13 cellular contexts compared by ENCODE assay signal in genomic region chr19:18013621-18014111, GRCh38. TPM values are rescaled to one million over a fixed set of nuclear protein-coding genes. Genes with fewer than 3 reads are reported as not detected.
DNase-seq lines count a peak whose midpoint lies in the region; ATAC-seq lines count a peak whose summit lies in the region.
"Had no signal": no experiment of that assay in that cellular context is flagged by ENCODE, and none has a peak within 500 bp of the region (broad histone marks: within the 10 kb centered on the region; RNA-seq: fewer than 3 reads in every experiment).

No MANE protein-coding gene starts in this region.

- no peaks in the 10 kb centered on the region for H3K9me3 ChIP-seq in subcutaneous abdominal adipose tissue (ENCODE audit: control insufficient read depth in 5 of 5, low read length in 5 of 5)

- ATAC-seq in activated naive CD4-positive, alpha-beta T cell treated with anti-CD3 and anti-CD28 coated beads, Interleukin-2, amount 50 U/mL, for 72 hours: peak in 1 of 2 donors; percentile 19

- no peaks in the 10 kb centered on the region for H3K27me3 ChIP-seq in subcutaneous abdominal adipose tissue (ENCODE audit: control insufficient read depth in 5 of 5, insufficient read depth in 4 of 5, low read length in 5 of 5)

- H3K27me3 Mint-ChIP-seq in T-helper 1 cell treated with Interleukin-12 subunit alpha and Interleukin-12 subunit beta and Interleukin-4 antibody, amounts not matched to agents 30 μg/mL and 1 μg/mL, for 36 hours (ENCODE audit: low read depth): no peaks in the 10 kb centered on the region
- H3K27me3 Mint-ChIP-seq: stimulated activated naive CD8-positive, alpha-beta T cell treated with anti-CD3 and anti-CD28 coated beads, Interleukin-15, Interleukin-2, amounts not matched to agents 100 ng/mL and 50 ng/mL, for 24 hours had no signal

- peaks cover 49% of the 10 kb centered on the region for H3K36me3 Mint-ChIP-seq in T-helper 1 cell treated with Interleukin-12 subunit alpha and Interleukin-12 subunit beta and Interleukin-4 antibody, amounts not matched to agents 30 μg/mL and 1 μg/mL, for 36 hours (ENCODE audit: low read depth)
- peaks cover 17 to 32% of the 10 kb centered on the region in 2 donors for H3K36me3 Mint-ChIP-seq in activated naive CD4-positive, alpha-beta T cell treated with anti-CD3 and anti-CD28 coated beads, Interleukin-2, amount 50 U/mL, for 72 hours

- H3K36me3 ChIP-seq in subcutaneous abdominal adipose tissue (ENCODE audit: control insufficient read depth in 5 of 5, insufficient read depth in 5 of 5, low read length in 5 of 5): peaks cover 0 to 55% (median 53%) of the 10 kb centered on the region in 5 donors

- H3K4me1 Mint-ChIP-seq in T-helper 1 cell treated with Interleukin-12 subunit alpha and Interleukin-12 subunit beta and Interleukin-4 antibody, amounts not matched to agents 30 μg/mL and 1 μg/mL, for 36 hours (ENCODE audit: low read depth): peaks cover 60% of the 10 kb centered on the region

- peak overlapping the region; percentile 76 for H3K4me3 Mint-ChIP-seq in T-helper 1 cell treated with Interleukin-12 subunit alpha and Interleukin-12 subunit beta and Interleukin-4 antibody, amounts not matched to agents 30 μg/mL and 1 μg/mL, for 36 hours

- H3K4me1 ChIP-seq in subcutaneous abdominal adipose tissue (ENCODE audit: control insufficient read depth in 5 of 5, insufficient read depth in 5 of 5, low read length in 5 of 5): peaks cover 4 to 59% (median 45%) of the 10 kb centered on the region in 5 donors

- H3K9ac ChIP-seq in subcutaneous abdominal adipose tissue (ENCODE audit: low read length in 5 of 5): peak overlapping the region in 1 of 5 donors; percentile 23

- peak overlapping the region; percentile 96 for H3K27ac Mint-ChIP-seq in T-helper 1 cell treated with Interleukin-12 subunit alpha and Interleukin-12 subunit beta and Interleukin-4 antibody, amounts not matched to agents 30 μg/mL and 1 μg/mL, for 36 hours
- H3K27ac Mint-ChIP-seq in activated naive CD4-positive, alpha-beta T cell treated with anti-CD3 and anti-CD28 coated beads, Interleukin-2, amount 50 U/mL, for 72 hours: peak overlapping the region; percentile 6 to 51

- no peak overlapping the region for H3K4me3 ChIP-seq in subcutaneous abdominal adipose tissue (ENCODE audit: low read depth in 1 of 5, low read length in 5 of 5)
- H3K4me3 ChIP-seq: SK-N-MC, smooth muscle cell had no signal

- H3K9me3 Mint-ChIP-seq in T-helper 1 cell treated with Interleukin-12 subunit alpha and Interleukin-12 subunit beta and Interleukin-4 antibody, amounts not matched to agents 30 μg/mL and 1 μg/mL, for 36 hours: no peaks in the 10 kb centered on the region
- H3K9me3 Mint-ChIP-seq in activated naive CD4-positive, alpha-beta T cell treated with anti-CD3 and anti-CD28 coated beads, Interleukin-2, amount 50 U/mL, for 72 hours: no peaks in the 10 kb centered on the region
- H3K9me3 Mint-ChIP-seq: stimulated activated naive CD8-positive, alpha-beta T cell treated with anti-CD3 and anti-CD28 coated beads, Interleukin-15, Interleukin-2, amounts not matched to agents 100 ng/mL and 50 ng/mL, for 24 hours had no signal

- H3K27ac ChIP-seq in subcutaneous abdominal adipose tissue (ENCODE audit: low read depth, low read length): peak overlapping the region; percentile 25
- H3K27ac ChIP-seq: SK-N-MC had no signal

- DNase-seq in T-helper 1 cell: no peak
- DNase-seq in activated naive CD4-positive, alpha-beta T cell treated with anti-CD3 and anti-CD28 coated beads, Interleukin-2, amount 50 U/mL, for 72 hours (ENCODE audit: low spot score in 2 of 2): no peak
- peak; percentile 66 for DNase-seq in left kidney (ENCODE audit: low read depth, low spot score)
- DNase-seq in putamen (ENCODE audit: low spot score): no peak
- DNase-seq in stimulated activated CD4-positive, alpha-beta T cell treated with anti-CD3 and anti-CD28 coated beads, Interleukin-15, amount 100 ng/mL, for 24 hours: no peak
- no peak for DNase-seq in DMS153 (lab: John Stamatoyannopoulos, UW)
- DNase-seq: 8988T, IMR-90 had no signal

RNA-seq across cellular contexts. Expression of gene ARRDC2, which starts 5.7 kb away (rescaled TPM):
- total RNA-seq in activated naive CD4-positive, alpha-beta T cell treated with anti-CD3 and anti-CD28 coated beads, Interleukin-2, amount 50 U/mL, for 72 hours: 10 to 100 TPM; 26.7 to 59.3 TPM

RNA-seq across cellular contexts. Expression of gene KCNN1, which starts 46.8 kb away (rescaled TPM):
- under 1 TPM; 0.19 to 0.36 TPM for total RNA-seq in activated naive CD4-positive, alpha-beta T cell treated with anti-CD3 and anti-CD28 coated beads, Interleukin-2, amount 50 U/mL, for 72 hours
- total RNA-seq: IMR-90 had no signal
